Comparison of ENCODE assay signal across 17 cellular contexts in the genomic region with DNA sequence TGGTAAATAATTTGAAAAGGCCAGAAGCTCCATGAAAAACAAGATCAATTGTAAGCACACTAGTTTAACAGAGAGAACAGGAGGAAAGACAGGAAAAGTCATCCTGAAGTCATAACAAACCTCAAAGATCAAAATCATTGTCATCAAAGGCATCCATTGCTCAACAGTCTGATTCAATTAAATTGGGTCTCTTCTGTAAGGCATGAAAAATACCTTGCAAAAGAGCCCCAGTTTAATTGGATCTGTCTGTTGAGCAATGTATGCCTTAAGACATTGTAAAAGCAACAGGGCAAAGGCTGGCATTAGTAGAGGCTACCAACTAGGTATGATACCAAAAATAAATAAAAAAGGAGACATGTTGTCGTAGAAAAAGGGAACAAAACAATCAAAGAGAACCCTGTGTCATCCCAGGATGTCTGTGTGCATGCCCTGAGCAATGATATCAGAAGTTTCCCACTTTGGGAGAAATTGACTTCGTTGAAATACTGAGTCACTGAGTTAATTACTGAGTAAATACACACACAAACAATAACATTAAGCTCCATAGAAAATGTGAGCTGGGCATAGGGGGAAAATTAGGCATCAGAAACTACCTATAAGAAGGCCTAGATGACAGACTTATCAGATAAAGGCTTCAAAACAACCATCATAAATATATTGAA.
"Had no signal": no experiment of that assay in that cellular context is flagged by ENCODE, and none has a peak within 500 bp of the region (broad histone marks: within the 10 kb centered on the region; RNA-seq: fewer than 3 reads in every experiment).

No MANE protein-coding gene starts in this region.

- H3K36me3 ChIP-seq: adrenal gland, spleen, upper lobe of left lung had no signal

- H3K27ac ChIP-seq: adrenal gland, epithelial cell of prostate, spleen, upper lobe of left lung had no signal

- H3K4me1 ChIP-seq: adrenal gland, spleen, upper lobe of left lung had no signal

- H3K4me3 ChIP-seq: adrenal gland, mucosa of descending colon, spleen, upper lobe of left lung had no signal

- H3K27me3 ChIP-seq: adrenal gland, spleen, upper lobe of left lung had no signal

- H3K9me3 ChIP-seq: adrenal gland had no signal

- DNase-seq: activated CD4-positive, alpha-beta T cell treated with anti-CD3 and anti-CD28 coated beads, Interleukin-2, amount 50 U/mL, for 1 hour; activated CD4-positive, CD25-positive, alpha-beta regulatory T cell; activated naive CD4-positive, alpha-beta T cell treated with anti-CD3 and anti-CD28 coated beads, Interleukin-2, amount 10 ng/mL, durations not matched to agents 7 days and 5 days; activated T-cell treated with anti-CD3 and anti-CD28 coated beads for 4 hours; adrenal gland; central memory CD4-positive, alpha-beta T cell; cortex of kidney; effector CD8-positive, alpha-beta T cell; glutamatergic neuron; mucosa of descending colon; naive thymus-derived CD8-positive, alpha-beta T cell; right cardiac atrium; spleen; stimulated activated naive CD4-positive, alpha-beta T cell treated with Interleukin-2 at 50 U/mL for 16 hours; T-helper 17 cell; upper lobe of left lung had no signal
